ENCODE assay signal across 25 cellular contexts in the genomic region with DNA sequence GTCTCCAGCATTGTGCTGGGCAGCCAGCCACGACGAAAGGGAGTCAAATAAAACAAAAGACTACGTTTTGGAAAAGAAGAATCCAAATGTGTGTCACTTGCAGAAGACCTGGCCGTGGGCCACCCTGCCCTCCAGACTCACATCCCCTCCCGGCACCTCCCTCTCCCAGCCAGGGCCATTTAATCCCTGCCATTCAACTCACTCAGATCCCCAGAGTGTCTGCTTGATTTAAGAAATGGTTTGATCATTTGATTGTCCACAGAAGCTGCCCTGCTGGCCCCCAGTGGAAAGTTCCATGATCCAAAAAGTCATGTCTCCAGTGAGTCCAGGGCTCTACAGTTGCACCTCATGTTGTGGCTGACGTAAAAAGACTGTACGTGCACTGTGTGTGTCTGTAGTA. TPM values are rescaled to one million over a fixed set of nuclear protein-coding genes. Genes with fewer than 3 reads are reported as not detected.
"Had no signal": no experiment of that assay in that cellular context is flagged by ENCODE, and none has a peak within 500 bp of the region (broad histone marks: within the 10 kb centered on the region; RNA-seq: fewer than 3 reads in every experiment).

No MANE protein-coding gene starts in this region.

- H3K27me3 ChIP-seq: cardiac muscle cell had no signal

- ATAC-seq: activated CD8-positive, alpha-beta memory T cell treated with anti-CD3 and anti-CD28 coated beads, Interleukin-2, amount 10 ng/mL, durations not matched to agents 7 days and 5 days; activated T-cell treated with anti-CD3 and anti-CD28 coated beads, Interleukin-2, amount 50 U/mL, for 4 hours; activated T-helper 17 cell treated with anti-CD3 and anti-CD28 coated beads, Interleukin-2, amount 50 U/mL, for 72 hours; T-helper 17 cell had no signal

- H3K4me1 Mint-ChIP-seq: activated T-helper 17 cell treated with anti-CD3 and anti-CD28 coated beads, Interleukin-2, amount 50 U/mL, for 72 hours; T-helper 17 cell had no signal

- DNase-seq: activated CD4-positive, alpha-beta T cell treated with anti-CD3 and anti-CD28 coated beads, Interleukin-2, amount 50 U/mL, for 1 hour; activated CD4-positive, CD25-positive, alpha-beta regulatory T cell; activated CD8-positive, alpha-beta memory T cell treated with anti-CD3 and anti-CD28 coated beads, Interleukin-2, amount 10 ng/mL, durations not matched to agents 7 days and 5 days; activated gamma-delta T cell; activated naive CD4-positive, alpha-beta T cell treated with anti-CD3 and anti-CD28 coated beads for 36 hours; activated T-cell treated with anti-CD3 and anti-CD28 coated beads, Interleukin-2, amount 50 U/mL, for 4 hours; amygdala; NCI-H1092; NCI-H1930; NCI-H2107; NCI-H2171 treated with DMSO at 0.1 percent for 48 hours; NCI-H226; NCI-H526 treated with DMSO at 0.1 percent for 48 hours; PC-9; SIG-M5; T-helper 17 cell; T-helper 9 cell had no signal

- H3K27me3 Mint-ChIP-seq: activated naive CD8-positive, alpha-beta T cell; T-helper 17 cell had no signal

- H3K4me3 ChIP-seq: cardiac muscle cell, PC-9 had no signal

- H3K27ac ChIP-seq: cardiac muscle cell, KMS-11, PC-9 had no signal

- H3K27ac Mint-ChIP-seq: activated CD8-positive, alpha-beta memory T cell treated with anti-CD3 and anti-CD28 coated beads, Interleukin-2, amount 10 ng/mL, durations not matched to agents 7 days and 5 days; activated naive CD4-positive, alpha-beta T cell treated with anti-CD3 and anti-CD28 coated beads for 36 hours; activated naive CD8-positive, alpha-beta T cell; activated T-helper 17 cell treated with anti-CD3 and anti-CD28 coated beads, Interleukin-2, amount 50 U/mL, for 72 hours; brain; T-helper 17 cell had no signal

- H3K36me3 ChIP-seq: cardiac muscle cell had no signal

- H3K4me3 Mint-ChIP-seq: activated CD8-positive, alpha-beta memory T cell treated with anti-CD3 and anti-CD28 coated beads, Interleukin-2, amount 10 ng/mL, durations not matched to agents 7 days and 5 days; activated naive CD4-positive, alpha-beta T cell treated with anti-CD3 and anti-CD28 coated beads for 36 hours; activated naive CD8-positive, alpha-beta T cell; activated T-cell treated with anti-CD3 and anti-CD28 coated beads, Interleukin-2, amount 50 U/mL, for 4 hours; activated T-helper 17 cell treated with anti-CD3 and anti-CD28 coated beads, Interleukin-2, amount 50 U/mL, for 72 hours; T-helper 17 cell had no signal

RNA-seq across cellular contexts. Expression of a gene that starts 2.3 kb away (rescaled TPM):
- total RNA-seq: activated CD8-positive, alpha-beta memory T cell treated with anti-CD3 and anti-CD28 coated beads, Interleukin-2, amount 10 ng/mL, durations not matched to agents 7 days and 5 days; activated naive CD4-positive, alpha-beta T cell treated with anti-CD3 and anti-CD28 coated beads for 36 hours; activated T-cell treated with anti-CD3 and anti-CD28 coated beads, Interleukin-2, amount 50 U/mL, for 4 hours; activated T-helper 17 cell treated with anti-CD3 and anti-CD28 coated beads, Interleukin-2, amount 50 U/mL, for 72 hours; astrocyte; cardiac muscle cell; MCF 10A; NCI-H460; PC-9; T-helper 17 cell had no signal
- polyA plus RNA-seq: cardiac muscle cell had no signal

RNA-seq across cellular contexts. Expression of a gene that starts 6.8 kb away (rescaled TPM):
- total RNA-seq: activated CD8-positive, alpha-beta memory T cell treated with anti-CD3 and anti-CD28 coated beads, Interleukin-2, amount 10 ng/mL, durations not matched to agents 7 days and 5 days; activated naive CD4-positive, alpha-beta T cell treated with anti-CD3 and anti-CD28 coated beads for 36 hours; activated T-cell treated with anti-CD3 and anti-CD28 coated beads, Interleukin-2, amount 50 U/mL, for 4 hours; activated T-helper 17 cell treated with anti-CD3 and anti-CD28 coated beads, Interleukin-2, amount 50 U/mL, for 72 hours; astrocyte; cardiac muscle cell; MCF 10A; NCI-H460; PC-9; T-helper 17 cell had no signal
- polyA plus RNA-seq: cardiac muscle cell had no signal

RNA-seq across cellular contexts. Expression of a gene that starts 10.5 kb away (rescaled TPM):
- total RNA-seq: activated CD8-positive, alpha-beta memory T cell treated with anti-CD3 and anti-CD28 coated beads, Interleukin-2, amount 10 ng/mL, durations not matched to agents 7 days and 5 days; activated naive CD4-positive, alpha-beta T cell treated with anti-CD3 and anti-CD28 coated beads for 36 hours; activated T-cell treated with anti-CD3 and anti-CD28 coated beads, Interleukin-2, amount 50 U/mL, for 4 hours; activated T-helper 17 cell treated with anti-CD3 and anti-CD28 coated beads, Interleukin-2, amount 50 U/mL, for 72 hours; astrocyte; cardiac muscle cell; MCF 10A; NCI-H460; PC-9; T-helper 17 cell had no signal
- polyA plus RNA-seq: cardiac muscle cell had no signal

RNA-seq across cellular contexts. Expression of a gene that starts 13.8 kb away (rescaled TPM):
- total RNA-seq: activated CD8-positive, alpha-beta memory T cell treated with anti-CD3 and anti-CD28 coated beads, Interleukin-2, amount 10 ng/mL, durations not matched to agents 7 days and 5 days; activated naive CD4-positive, alpha-beta T cell treated with anti-CD3 and anti-CD28 coated beads for 36 hours; activated T-cell treated with anti-CD3 and anti-CD28 coated beads, Interleukin-2, amount 50 U/mL, for 4 hours; activated T-helper 17 cell treated with anti-CD3 and anti-CD28 coated beads, Interleukin-2, amount 50 U/mL, for 72 hours; astrocyte; cardiac muscle cell; MCF 10A; NCI-H460; PC-9; T-helper 17 cell had no signal
- polyA plus RNA-seq: cardiac muscle cell had no signal

RNA-seq across cellular contexts. Expression of a gene that starts 17.0 kb away (rescaled TPM):
- total RNA-seq: activated CD8-positive, alpha-beta memory T cell treated with anti-CD3 and anti-CD28 coated beads, Interleukin-2, amount 10 ng/mL, durations not matched to agents 7 days and 5 days; activated naive CD4-positive, alpha-beta T cell treated with anti-CD3 and anti-CD28 coated beads for 36 hours; activated T-cell treated with anti-CD3 and anti-CD28 coated beads, Interleukin-2, amount 50 U/mL, for 4 hours; activated T-helper 17 cell treated with anti-CD3 and anti-CD28 coated beads, Interleukin-2, amount 50 U/mL, for 72 hours; astrocyte; cardiac muscle cell; MCF 10A; NCI-H460; PC-9; T-helper 17 cell had no signal
- polyA plus RNA-seq: cardiac muscle cell had no signal
